ENCODE assay signal across 14 cellular contexts in the genomic region with DNA sequence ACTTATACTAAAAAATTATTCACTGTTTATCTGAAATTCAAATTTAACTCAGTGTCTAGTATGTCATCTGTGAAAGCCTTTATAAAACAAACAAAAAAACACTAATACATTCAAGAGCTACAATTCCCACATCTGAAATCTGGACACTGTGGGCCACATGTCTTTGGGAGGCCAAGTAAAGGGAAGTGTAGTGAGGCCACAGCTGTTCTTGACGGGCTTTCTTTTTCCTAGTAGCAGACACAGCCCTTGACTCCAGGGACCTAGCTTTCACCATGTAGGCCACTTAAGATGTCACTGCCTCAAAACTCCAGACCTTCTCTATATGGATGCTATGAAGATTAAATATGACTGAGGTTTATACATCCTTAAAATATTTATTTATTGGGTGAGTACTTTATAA.
DNase-seq lines count a peak whose midpoint lies in the region; ATAC-seq and TF ChIP-seq lines count a peak whose summit lies in the region.
"Had no signal": no experiment of that assay in that cellular context is flagged by ENCODE, and none has a peak within 500 bp of the region (broad histone marks: within the 10 kb centered on the region; RNA-seq: fewer than 3 reads in every experiment).

No MANE protein-coding gene starts in this region.

- H3K36me3 ChIP-seq in right atrium auricular region (no peaks in the 10 kb centered on the region), lower lobe of right lung (no peaks in the 10 kb centered on the region), neuronal stem cell (replicated peaks in 1 of 2; ENCODE audit: control insufficient read depth in 2 of 2, insufficient read depth in 2 of 2, low read length in 2 of 2) (no peaks in the 10 kb centered on the region)
- H3K36me3 ChIP-seq: adrenal gland had no signal

- DNase-seq in Right ventricle myocardium inferior (ENCODE audit: missing footprints) (no peak), right atrium auricular region (ENCODE audit: low spot score) (no peak), lower lobe of right lung (no peak), type B pancreatic cell (ENCODE audit: extremely low spot score, unreplicated experiment) (no peak), neuronal stem cell (ENCODE audit: low spot score) (no peak)
- no peak for DNase-seq in activated CD4-positive, alpha-beta memory T cell treated with anti-CD3 and anti-CD28 coated beads, Interleukin-2, amount 10 ng/mL, durations not matched to agents 7 days and 5 days
- DNase-seq: adrenal gland, foreskin melanocyte, NCI-H1048, NCI-H446 treated with DMSO at 0.1 percent for 48 hours had no signal

- H4K91ac ChIP-seq in neuronal stem cell (ENCODE audit: low read depth, low read length, poor library complexity) = no peak overlapping the region

- H3K4me2 ChIP-seq in neuronal stem cell (ENCODE audit: insufficient read depth, low read length, poor library complexity, severe bottlenecking) = no peak overlapping the region

- H2BK120ac ChIP-seq in neuronal stem cell (ENCODE audit: low read depth, low read length) = no peak overlapping the region

- H2BK12ac ChIP-seq in neuronal stem cell (ENCODE audit: low read length) = no peak overlapping the region

- TF ChIP-seq CTCF in right atrium auricular region (IDR thresholded peaks at IDR 0.05) (no peak), lower lobe of right lung (IDR thresholded peaks at IDR 0.05) (no peak), type B pancreatic cell (conservative IDR thresholded peaks at IDR 0.05) (no peak)

- no peak overlapping the region for H2BK15ac ChIP-seq in neuronal stem cell (ENCODE audit: low read length)

- no peak overlapping the region for H3K9ac ChIP-seq in neuronal stem cell (ENCODE audit: low read depth, low read length, poor library complexity)

- intact Hi-C loops in Right ventricle myocardium inferior (cut with DNase I) (no loop called here), lower lobe of right lung (cut with DNase I) (no loop called here)

- H2AK5ac ChIP-seq in neuronal stem cell (ENCODE audit: low read depth, low read length) = no peak overlapping the region

- H3K9me3 Mint-ChIP-seq in activated naive CD8-positive, alpha-beta T cell (ENCODE audit: low read depth) = no peaks in the 10 kb centered on the region
- H3K9me3 Mint-ChIP-seq in type B pancreatic cell = peaks cover 5% of the 10 kb centered on the region
- no peaks in the 10 kb centered on the region for H3K9me3 Mint-ChIP-seq in activated CD4-positive, alpha-beta memory T cell treated with anti-CD3 and anti-CD28 coated beads, Interleukin-2, amount 10 ng/mL, durations not matched to agents 7 days and 5 days
- H3K9me3 Mint-ChIP-seq: dendritic cell treated with granulocyte-macrophage colony-stimulating factor and Interleukin-4, amounts not matched to agents 40 ng/mL and 50 ng/mL, for 4 days; neural crest cell had no signal

- H3K18ac ChIP-seq in neuronal stem cell (ENCODE audit: low read length) = no peak overlapping the region

- H3K14ac ChIP-seq in neuronal stem cell (ENCODE audit: low read length) = no peak overlapping the region

- CTCF ChIA-PET in activated CD4-positive, alpha-beta memory T cell treated with anti-CD3 and anti-CD28 coated beads, Interleukin-2, amount 10 ng/mL, durations not matched to agents 7 days and 5 days (lab: Charles Lee) = no interaction called here

- H3K4me3 ChIP-seq in right atrium auricular region (no peak overlapping the region), lower lobe of right lung (no peak overlapping the region), neuronal stem cell (ENCODE audit: low read length in 2 of 2) (no peak overlapping the region)
- H3K4me3 ChIP-seq: adrenal gland had no signal

- peak; percentile 42 for ATAC-seq in Right ventricle myocardium inferior
- no peak for ATAC-seq in lower lobe of right lung
- no peak for ATAC-seq in HG03521 (IDR thresholded peaks at IDR 0.05; ENCODE audit: unreplicated experiment)

- H3K36me3 Mint-ChIP-seq in activated naive CD8-positive, alpha-beta T cell = no peaks in the 10 kb centered on the region
- H3K36me3 Mint-ChIP-seq in type B pancreatic cell = peaks cover 8% of the 10 kb centered on the region
- H3K36me3 Mint-ChIP-seq in activated CD4-positive, alpha-beta memory T cell treated with anti-CD3 and anti-CD28 coated beads, Interleukin-2, amount 10 ng/mL, durations not matched to agents 7 days and 5 days (ENCODE audit: low read depth) = peaks cover 26% of the 10 kb centered on the region

- no peak overlapping the region for H3K23ac ChIP-seq in neuronal stem cell (ENCODE audit: low read depth, low read length, poor library complexity)

- H3K4me1 Mint-ChIP-seq in activated naive CD8-positive, alpha-beta T cell (ENCODE audit: low read depth) = peaks cover 56% of the 10 kb centered on the region
- H3K4me1 Mint-ChIP-seq in type B pancreatic cell (ENCODE audit: unreplicated experiment) = peaks cover 40% of the 10 kb centered on the region
- H3K4me1 Mint-ChIP-seq in activated CD4-positive, alpha-beta memory T cell treated with anti-CD3 and anti-CD28 coated beads, Interleukin-2, amount 10 ng/mL, durations not matched to agents 7 days and 5 days = peaks cover 53% of the 10 kb centered on the region

- no CpG with 5 or more reads among the region's 1 CpG for WGBS in neuronal stem cell (ENCODE audit: extremely low coverage in 2 of 2, insufficient read length in 2 of 2, insufficient replicate concordance in 1 of 2), 2 donors

- H3K27ac Mint-ChIP-seq in activated naive CD8-positive, alpha-beta T cell = peak overlapping the region; percentile 90
- H3K27ac Mint-ChIP-seq in type B pancreatic cell = peak overlapping the region; percentile 92
- H3K27ac Mint-ChIP-seq in activated CD4-positive, alpha-beta memory T cell treated with anti-CD3 and anti-CD28 coated beads, Interleukin-2, amount 10 ng/mL, durations not matched to agents 7 days and 5 days = no peak overlapping the region

- H3K79me1 ChIP-seq in neuronal stem cell (ENCODE audit: low read depth, low read length) = no peaks in the 10 kb centered on the region

- POLR2A ChIA-PET in activated CD4-positive, alpha-beta memory T cell treated with anti-CD3 and anti-CD28 coated beads, Interleukin-2, amount 10 ng/mL, durations not matched to agents 7 days and 5 days (lab: Charles Lee) = interaction anchor here (2.8 kb wide), 1 partner anchor 15 kb away, joined by 13 read pairs; no protein-coding TSS in a partner anchor

- H3K27me3 ChIP-seq in right atrium auricular region (no peaks in the 10 kb centered on the region), lower lobe of right lung (ENCODE audit: low read depth) (no peaks in the 10 kb centered on the region), neuronal stem cell (ENCODE audit: control insufficient read depth in 3 of 3, insufficient read depth in 3 of 3, low read depth in 1 of 3, low read length in 3 of 3) (peaks cover 0 to 36% (median 2%) of the 10 kb centered on the region in 3 experiments)
- H3K27me3 ChIP-seq: adrenal gland had no signal

- H3K4ac ChIP-seq in neuronal stem cell (ENCODE audit: low read length) = no peak overlapping the region

- no peak overlapping the region for H2BK5ac ChIP-seq in neuronal stem cell (ENCODE audit: low read length)

- H3K9me3 ChIP-seq in right atrium auricular region = no peaks in the 10 kb centered on the region
- no peaks in the 10 kb centered on the region for H3K9me3 ChIP-seq in lower lobe of right lung
- H3K9me3 ChIP-seq in neuronal stem cell (replicated peaks in 1 of 2; ENCODE audit: control insufficient read depth in 2 of 2, insufficient read depth in 1 of 2, low read depth in 1 of 2, low read length in 2 of 2) = peaks cover 0 to 7% of the 10 kb centered on the region in 2 donors
- H3K9me3 ChIP-seq: adrenal gland had no signal

- no peak overlapping the region for H4K8ac ChIP-seq in neuronal stem cell (ENCODE audit: low read depth, low read length)

- peak overlapping the region; percentile 1 for H3K4me3 Mint-ChIP-seq in activated naive CD8-positive, alpha-beta T cell
- H3K4me3 Mint-ChIP-seq in type B pancreatic cell = no peak overlapping the region
- H3K4me3 Mint-ChIP-seq in activated CD4-positive, alpha-beta memory T cell treated with anti-CD3 and anti-CD28 coated beads, Interleukin-2, amount 10 ng/mL, durations not matched to agents 7 days and 5 days = no peak overlapping the region
- H3K4me3 Mint-ChIP-seq: dendritic cell treated with granulocyte-macrophage colony-stimulating factor and Interleukin-4, amounts not matched to agents 40 ng/mL and 50 ng/mL, for 4 days; neural crest cell had no signal

- peaks cover 0 to 69% of the 10 kb centered on the region in 2 donors for H3K4me1 ChIP-seq in right atrium auricular region
- peaks cover 86% of the 10 kb centered on the region for H3K4me1 ChIP-seq in lower lobe of right lung
- H3K4me1 ChIP-seq in neuronal stem cell (ENCODE audit: control insufficient read depth in 2 of 2, insufficient read depth in 1 of 2, low read depth in 1 of 2, low read length in 2 of 2) = peaks cover 19 to 27% of the 10 kb centered on the region in 2 donors

- no peak overlapping the region for H2AFZ ChIP-seq in neuronal stem cell (ENCODE audit: low read length)

- no peaks in the 10 kb centered on the region for H3K27me3 Mint-ChIP-seq in activated naive CD8-positive, alpha-beta T cell
- H3K27me3 Mint-ChIP-seq in type B pancreatic cell = no peaks in the 10 kb centered on the region
- no peaks in the 10 kb centered on the region for H3K27me3 Mint-ChIP-seq in activated CD4-positive, alpha-beta memory T cell treated with anti-CD3 and anti-CD28 coated beads, Interleukin-2, amount 10 ng/mL, durations not matched to agents 7 days and 5 days
- H3K27me3 Mint-ChIP-seq: dendritic cell treated with granulocyte-macrophage colony-stimulating factor and Interleukin-4, amounts not matched to agents 40 ng/mL and 50 ng/mL, for 4 days had no signal

- H3K27ac ChIP-seq in right atrium auricular region = peak overlapping the region in 1 of 2 donors; percentile 2
- peak overlapping the region; percentile 8 for H3K27ac ChIP-seq in lower lobe of right lung
- no peak overlapping the region for H3K27ac ChIP-seq in neuronal stem cell (replicated peaks; ENCODE audit: low read length)
